Comparison of ENCODE assay signal across 22 cellular contexts in genomic region chr2:11080253-11081115, GRCh38.
DNase-seq lines count a peak whose midpoint lies in the region; ATAC-seq and TF ChIP-seq lines count a peak whose summit lies in the region.
"Had no signal": no experiment of that assay in that cellular context is flagged by ENCODE, and none has a peak within 500 bp of the region (broad histone marks: within the 10 kb centered on the region; RNA-seq: fewer than 3 reads in every experiment).

No MANE protein-coding gene starts in this region.

- intact Hi-C loops in esophagus muscularis mucosa (cut with DNase I): no loop called here
- intact Hi-C loops in sciatic nerve (cut with DNase I): no loop called here

- DNase-seq in DMS79 treated with DMSO at 0.1 percent for 48 hours (lab: John Stamatoyannopoulos, UW): peak; percentile 28
- no peak for DNase-seq in DMS79 (lab: John Stamatoyannopoulos, UW)
- peak; percentile 41 for DNase-seq in H9
- DNase-seq in esophagus muscularis mucosa (ENCODE audit: extremely low spot score): peak; percentile 80
- peak; percentile 70 for DNase-seq in neural progenitor cell (ENCODE audit: low spot score)
- DNase-seq in sciatic nerve (ENCODE audit: low spot score): no peak
- DNase-seq in LoVo (ENCODE audit: low spot score): no peak
- no peak for DNase-seq in GM19240 (ENCODE audit: insufficient read length, low spot score)
- DNase-seq: 8988T; activated CD4-positive, CD25-positive, alpha-beta regulatory T cell treated with anti-CD3 and anti-CD28 coated beads, Interleukin-2, amount 50 U/mL, for 72 hours; activated naive CD4-positive, alpha-beta T cell treated with anti-CD3 and anti-CD28 coated beads for 36 hours; activated T-cell treated with anti-CD3 and anti-CD28 coated beads for 4 hours; left ventricle myocardium superior; naive thymus-derived CD8-positive, alpha-beta T cell; NCI-H146; spleen; T-helper 2 cell had no signal

- peaks cover 0 to 3% of the 10 kb centered on the region in 2 experiments; a peak in 2 of 5 replicates for H3K9me3 Mint-ChIP-seq in H9
- peaks cover 2% of the 10 kb centered on the region for H3K9me3 Mint-ChIP-seq in neural progenitor cell
- H3K9me3 Mint-ChIP-seq: activated naive CD4-positive, alpha-beta T cell treated with anti-CD3 and anti-CD28 coated beads for 36 hours; central memory CD8-positive, alpha-beta T cell; naive thymus-derived CD8-positive, alpha-beta T cell had no signal

- H3K56ac ChIP-seq in H9 (ENCODE audit: insufficient read length, low read depth, low read length): no peak overlapping the region

- H3F3A ChIP-seq in neural progenitor cell (ENCODE audit: low read depth): peaks cover 8% of the 10 kb centered on the region

- H3K4me2 ChIP-seq in H9 (ENCODE audit: insufficient read depth, insufficient read length, low read length) (no peak overlapping the region), neural progenitor cell (no peak overlapping the region)
- H3K4me2 ChIP-seq: BLaER1 treated with 17β-estradiol and CSF1 and Interleukin-3, amounts not matched to agents 10 nM and 100 nM had no signal

- no peak for ATAC-seq in sciatic nerve
- ATAC-seq: esophagus mucosa; left ventricle myocardium superior; naive thymus-derived CD8-positive, alpha-beta T cell had no signal

- H3K4me3 Mint-ChIP-seq in H9: no peak overlapping the region
- no peak overlapping the region for H3K4me3 Mint-ChIP-seq in neural progenitor cell
- H3K4me3 Mint-ChIP-seq: activated naive CD4-positive, alpha-beta T cell treated with anti-CD3 and anti-CD28 coated beads for 36 hours; central memory CD8-positive, alpha-beta T cell; naive thymus-derived CD8-positive, alpha-beta T cell had no signal

- no peak overlapping the region for H2BK12ac ChIP-seq in H9 (ENCODE audit: insufficient read length, low read depth, low read length)

- H4K91ac ChIP-seq in H9 (ENCODE audit: insufficient read length, low read depth, low read length): no peak overlapping the region

- no peaks in the 10 kb centered on the region for H3K23me2 ChIP-seq in H9 (ENCODE audit: insufficient read length, low read depth, low read length, poor library complexity, severe bottlenecking)

- TF ChIP-seq CTCF in H9 (conservative IDR thresholded peaks at IDR 0.05) (no peak), esophagus muscularis mucosa (IDR thresholded peaks at IDR 0.05) (no peak), neural progenitor cell (IDR thresholded peaks at IDR 0.05) (no peak)

- TF ChIP-seq POLR2A in esophagus muscularis mucosa (IDR thresholded peaks at IDR 0.05; ENCODE audit: low read depth): no peak

- H3K9ac ChIP-seq in H9 (ENCODE audit: extremely low read depth, insufficient read length, low read length) (no peak overlapping the region), neural progenitor cell (no peak overlapping the region)
- H3K9ac ChIP-seq: BLaER1 treated with 17β-estradiol and CSF1 and Interleukin-3, amounts not matched to agents 10 nM and 100 nM had no signal

- H3K27ac ChIP-seq in H9 (ENCODE audit: insufficient read length, low read depth, low read length): no peak overlapping the region
- no peak overlapping the region for H3K27ac ChIP-seq in esophagus muscularis mucosa (replicated peaks in 1 of 4)
- no peak overlapping the region for H3K27ac ChIP-seq in neural progenitor cell
- H3K27ac ChIP-seq: BLaER1 treated with 17β-estradiol and CSF1 and Interleukin-3, amounts not matched to agents 10 nM and 100 nM; prostate gland; tibial artery had no signal

- H3K27me3 Mint-ChIP-seq in H9 (ENCODE audit: low read depth): no peaks in the 10 kb centered on the region; the same call in 1 of the 2 replicates
- peaks cover 3% of the 10 kb centered on the region for H3K27me3 Mint-ChIP-seq in neural progenitor cell (ENCODE audit: insufficient read depth, low read depth)

- H3K79me2 ChIP-seq in H9 (ENCODE audit: insufficient read depth, low read length): no peaks in the 10 kb centered on the region
- no peaks in the 10 kb centered on the region for H3K79me2 ChIP-seq in neural progenitor cell (ENCODE audit: low read depth)

- H3K36me3 ChIP-seq in esophagus muscularis mucosa (no peaks in the 10 kb centered on the region), neural progenitor cell (no peaks in the 10 kb centered on the region)
- H3K36me3 ChIP-seq: BLaER1 treated with 17β-estradiol and CSF1 and Interleukin-3, amounts not matched to agents 10 nM and 100 nM; prostate gland; spleen; tibial artery had no signal

- H4K20me1 ChIP-seq in H9 (ENCODE audit: control insufficient read depth, insufficient read depth, insufficient read length) (no peaks in the 10 kb centered on the region), neural progenitor cell (ENCODE audit: low read depth) (no peaks in the 10 kb centered on the region)
- H4K20me1 ChIP-seq: BLaER1 treated with 17β-estradiol and CSF1 and Interleukin-3, amounts not matched to agents 10 nM and 100 nM had no signal

- no peak overlapping the region for H4K5ac ChIP-seq in H9 (ENCODE audit: insufficient read length, low read depth, low read length)

- no peaks in the 10 kb centered on the region for H3K36me3 Mint-ChIP-seq in H9 (ENCODE audit: insufficient read depth in 1 of 3, low read depth in 3 of 3)
- no peaks in the 10 kb centered on the region for H3K36me3 Mint-ChIP-seq in neural progenitor cell
- H3K36me3 Mint-ChIP-seq: naive thymus-derived CD8-positive, alpha-beta T cell had no signal

- H3K23ac ChIP-seq in H9 (ENCODE audit: insufficient read length, low read depth, low read length): no peak overlapping the region

- H3K4ac ChIP-seq in H9 (ENCODE audit: low read depth, low read length): no peak overlapping the region

- TF ChIP-seq EP300 in esophagus muscularis mucosa (IDR thresholded peaks at IDR 0.05): no peak

- peak overlapping the region in 2 of 3 experiments; percentile 19 to 57; a peak in 1 of 7 replicates for H3K27ac Mint-ChIP-seq in H9
- no peak overlapping the region for H3K27ac Mint-ChIP-seq in neural progenitor cell
- H3K27ac Mint-ChIP-seq: activated naive CD4-positive, alpha-beta T cell treated with anti-CD3 and anti-CD28 coated beads for 36 hours; naive thymus-derived CD8-positive, alpha-beta T cell had no signal

- H2BK120ac ChIP-seq in H9 (ENCODE audit: low read depth, low read length, poor library complexity, severe bottlenecking): no peak overlapping the region

- no peak overlapping the region for H2AK5ac ChIP-seq in H9 (ENCODE audit: insufficient read length, low read length)

- H3K27me3 ChIP-seq in H9 (ENCODE audit: insufficient read depth, low read length) (no peaks in the 10 kb centered on the region), esophagus muscularis mucosa (peaks cover 0 to 19% (median 0%) of the 10 kb centered on the region in 4 donors), neural progenitor cell (no peaks in the 10 kb centered on the region)
- H3K27me3 ChIP-seq: BLaER1 treated with 17β-estradiol and CSF1 and Interleukin-3, amounts not matched to agents 10 nM and 100 nM; spleen had no signal

- H3K18ac ChIP-seq in H9 (ENCODE audit: insufficient read length, low read depth, low read length): no peak overlapping the region

- H3K14ac ChIP-seq in H9 (ENCODE audit: insufficient read depth, low read length): no peak overlapping the region

- H3K79me1 ChIP-seq in H9 (ENCODE audit: insufficient read depth, low read depth, low read length, poor library complexity, severe bottlenecking): no peaks in the 10 kb centered on the region

- no CpG with 5 or more reads among the region's 20 CpGs for WGBS in H9 (ENCODE audit: extremely low coverage, insufficient read length, low lambda C conversion rate)
- 82% methylated on average over 15 of the region's 20 CpGs for WGBS in esophagus muscularis mucosa

- no peak overlapping the region for H2BK5ac ChIP-seq in H9 (ENCODE audit: insufficient read length, low read length)

- H2AFZ ChIP-seq in H9 (ENCODE audit: low read length) (no peak overlapping the region), neural progenitor cell (replicated peaks) (peak overlapping the region; percentile 42)

- H4K8ac ChIP-seq in H9 (replicated peaks; ENCODE audit: insufficient read length, low read depth, low read length): no peak overlapping the region

- no peak overlapping the region for H2BK15ac ChIP-seq in H9 (ENCODE audit: low read depth, low read length)

- no peak overlapping the region for H3T11ph ChIP-seq in H9 (ENCODE audit: low read length)

- H3K4me1 ChIP-seq in H9 (ENCODE audit: insufficient read depth, low read length) (no peaks in the 10 kb centered on the region), esophagus muscularis mucosa (no peaks in the 10 kb centered on the region), neural progenitor cell (no peaks in the 10 kb centered on the region)
- H3K4me1 ChIP-seq: BLaER1 treated with 17β-estradiol and CSF1 and Interleukin-3, amounts not matched to agents 10 nM and 100 nM; prostate gland; tibial artery had no signal

- H3K4me3 ChIP-seq in esophagus muscularis mucosa (no peak overlapping the region), neural progenitor cell (no peak overlapping the region)
- H3K4me3 ChIP-seq: BLaER1 treated with 17β-estradiol and CSF1 and Interleukin-3, amounts not matched to agents 10 nM and 100 nM; prostate gland; spleen; tibial artery had no signal

- no peak overlapping the region for H2BK20ac ChIP-seq in H9 (ENCODE audit: low read depth, low read length, poor library complexity, severe bottlenecking)

- H3K9me3 ChIP-seq in H9 (ENCODE audit: control insufficient read depth, low read depth, low read length) (no peaks in the 10 kb centered on the region), esophagus muscularis mucosa (no peaks in the 10 kb centered on the region), neural progenitor cell (ENCODE audit: low read depth) (no peaks in the 10 kb centered on the region)
- H3K9me3 ChIP-seq: BLaER1 treated with 17β-estradiol and CSF1 and Interleukin-3, amounts not matched to agents 10 nM and 100 nM; prostate gland; spleen; tibial artery had no signal

- H3K4me1 Mint-ChIP-seq in H9 (peaks cover 3 to 8% of the 10 kb centered on the region in 2 experiments; a peak in 3 of 4 replicates), neural progenitor cell (peaks cover 10% of the 10 kb centered on the region)
- H3K4me1 Mint-ChIP-seq: central memory CD8-positive, alpha-beta T cell; naive thymus-derived CD8-positive, alpha-beta T cell had no signal

Comparison
In these comparisons a context has a peak if more than half of its experiments do, and no peak if none do; other contexts are left out.
1. DNase-seq: peak in DMS79 treated with DMSO at 0.1 percent for 48 hours (single experiment), H9 (single experiment), esophagus muscularis mucosa (single experiment) and neural progenitor cell (single experiment); none in DMS79 (single experiment), sciatic nerve (single experiment), LoVo (single experiment) and GM19240 (single experiment).